ENCODE assay signal across 16 cellular contexts in the genomic region with DNA sequence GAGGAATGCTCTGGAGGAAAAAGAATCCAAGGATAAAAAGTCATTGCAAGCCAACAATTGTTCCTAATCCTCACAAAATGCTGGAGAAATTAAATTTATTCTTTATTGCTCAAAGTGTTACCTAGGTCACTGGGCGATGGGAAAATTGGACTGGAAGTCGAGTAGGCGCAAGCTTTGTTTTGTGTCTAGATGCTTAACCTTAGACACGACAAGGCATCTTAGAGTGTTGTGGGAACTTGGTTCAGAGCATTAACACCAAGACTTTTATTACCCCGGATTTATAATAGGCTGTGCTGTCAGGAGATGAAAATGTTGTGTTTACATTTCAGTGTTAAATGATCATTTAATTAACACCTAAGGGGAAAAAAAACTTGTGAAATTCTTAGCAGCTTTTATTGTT. TPM values are rescaled to one million over a fixed set of nuclear protein-coding genes. Genes with fewer than 3 reads are reported as not detected.
A peak's percentile ranks its signal among the peaks of the same experiment; 100 is the strongest.
DNase-seq lines count a peak whose midpoint lies in the region; TF ChIP-seq lines count a peak whose summit lies in the region.
"Had no signal": no experiment of that assay in that cellular context is flagged by ENCODE, and none has a peak within 500 bp of the region (broad histone marks: within the 10 kb centered on the region; RNA-seq: fewer than 3 reads in every experiment).

No MANE protein-coding gene starts in this region.

- H2BK15ac ChIP-seq in neuronal stem cell (ENCODE audit: low read length), result no peak overlapping the region

- no TSS peak for BruUV-seq in Calu3 (replicated peaks; lab: Mats Ljungman, UMichigan)

- H3K9me3 ChIP-seq in HEK293 (ENCODE audit: control insufficient read depth, insufficient read depth, low read depth, low read length) (no peaks in the 10 kb centered on the region), neuronal stem cell (replicated peaks in 1 of 2; ENCODE audit: control insufficient read depth in 2 of 2, insufficient read depth in 1 of 2, low read depth in 1 of 2, low read length in 2 of 2) (no peaks in the 10 kb centered on the region)
- H3K9me3 ChIP-seq: BE2C had no signal

- H3K79me1 ChIP-seq in neuronal stem cell (ENCODE audit: low read depth, low read length), result no peaks in the 10 kb centered on the region

- no peak overlapping the region for H4K8ac ChIP-seq in neuronal stem cell (ENCODE audit: low read depth, low read length)

- TF ChIP-seq CTCF in HEK293 (tag by site-specific recombination; IDR thresholded peaks at IDR 0.05), result no peak
- TF ChIP-seq CTCF in Calu3 (IDR thresholded peaks at IDR 0.05; ENCODE audit: unreplicated experiment), result no peak

- no peak overlapping the region for H2AFZ ChIP-seq in neuronal stem cell (ENCODE audit: low read length)

- H3K4me1 ChIP-seq in HEK293 (ENCODE audit: control insufficient read depth, insufficient read depth, low read length), result 0 out of 2 replicates have a peak, but pooled peaks cover 2% of the 10 kb centered on the region
- H3K4me1 ChIP-seq in neuronal stem cell (ENCODE audit: control insufficient read depth in 2 of 2, insufficient read depth in 1 of 2, low read depth in 1 of 2, low read length in 2 of 2), result peaks cover 5 to 16% of the 10 kb centered on the region in 2 donors
- H3K4me1 ChIP-seq: BE2C had no signal

- no peak overlapping the region for H3K4me3 Mint-ChIP-seq in Calu3 (ENCODE audit: low read depth, unreplicated experiment)
- H3K4me3 Mint-ChIP-seq: CD4-positive, alpha-beta T cell; H9; HFFc6; IgD-negative memory B cell had no signal

- H3K9ac ChIP-seq in neuronal stem cell (ENCODE audit: low read depth, low read length, poor library complexity), result no peak overlapping the region

- no peak overlapping the region for H3K27ac Mint-ChIP-seq in Calu3 (ENCODE audit: unreplicated experiment)
- H3K27ac Mint-ChIP-seq: CD4-positive, alpha-beta T cell; HFFc6; IgD-negative memory B cell had no signal

- H2BK120ac ChIP-seq in neuronal stem cell (ENCODE audit: low read depth, low read length), result no peak overlapping the region

- no peak overlapping the region for H3K14ac ChIP-seq in neuronal stem cell (ENCODE audit: low read length)

- peak overlapping the region; percentile 73 for H2BK12ac ChIP-seq in neuronal stem cell (ENCODE audit: low read length)

- no peak overlapping the region for H3K18ac ChIP-seq in neuronal stem cell (ENCODE audit: low read length)

- no peaks in the 10 kb centered on the region for H3K9me3 Mint-ChIP-seq in Calu3 (ENCODE audit: low read depth, unreplicated experiment)
- H3K9me3 Mint-ChIP-seq: CD4-positive, alpha-beta T cell; H9; HFFc6; IgD-negative memory B cell had no signal

- CTCF ChIA-PET in HEK293 (lab: Yijun Ruan, JAX), result interaction anchor here (0.7 to 1.1 kb wide), 3 partner anchors 25 to 408 kb away, joined by 3 to 4 read pairs (median 3); a partner anchor contains a TSS
- CTCF ChIA-PET in Calu3 (lab: Charles Lee), result no interaction called here

- H3K4ac ChIP-seq in neuronal stem cell (ENCODE audit: low read length), result no peak overlapping the region

- no peaks in the 10 kb centered on the region for H3K27me3 Mint-ChIP-seq in Calu3 (ENCODE audit: unreplicated experiment)
- H3K27me3 Mint-ChIP-seq: CD4-positive, alpha-beta T cell; IgD-negative memory B cell had no signal

- DNase-seq in NCI-H69 (lab: John Stamatoyannopoulos, UW), result peak; percentile 20
- peak; percentile 57 for DNase-seq in left kidney (ENCODE audit: low read depth, low spot score)
- DNase-seq in neuronal stem cell (ENCODE audit: low spot score), result no peak
- DNase-seq in Calu3, result no peak
- no peak for DNase-seq in NCI-H1048 (lab: John Stamatoyannopoulos, UW)
- DNase-seq in C1 segment of cervical spinal cord (lab: John Stamatoyannopoulos, UW), result no peak
- DNase-seq: BE2C; CD4-positive, alpha-beta T cell; DMS 273 treated with DMSO at 0.1 percent for 48 hours; H9; HFFc6; KBM-7 had no signal

- no CpG with 5 or more reads among the region's 5 CpGs for WGBS in neuronal stem cell (ENCODE audit: extremely low coverage in 2 of 2, insufficient read length in 2 of 2, insufficient replicate concordance in 1 of 2), 2 donors

- H3K36me3 ChIP-seq in HEK293 (ENCODE audit: control insufficient read depth in 2 of 2, insufficient read depth in 1 of 2, low read length in 2 of 2), result peaks cover 0 to 34% of the 10 kb centered on the region in 2 experiments; a peak in 1 of 3 replicates
- peaks cover 0 to 10% of the 10 kb centered on the region in 2 donors for H3K36me3 ChIP-seq in neuronal stem cell (replicated peaks in 1 of 2; ENCODE audit: control insufficient read depth in 2 of 2, insufficient read depth in 2 of 2, low read length in 2 of 2)
- H3K36me3 ChIP-seq: BE2C had no signal

- intact Hi-C loops in Calu3 (cut with micrococcal nuclease; ENCODE audit: unreplicated experiment), result no loop called here

- no peaks in the 10 kb centered on the region for H3K4me1 Mint-ChIP-seq in Calu3 (ENCODE audit: low read depth, unreplicated experiment)
- H3K4me1 Mint-ChIP-seq: IgD-negative memory B cell had no signal

- H3K27me3 ChIP-seq in neuronal stem cell (ENCODE audit: control insufficient read depth in 3 of 3, insufficient read depth in 3 of 3, low read depth in 1 of 3, low read length in 3 of 3), result no peaks in the 10 kb centered on the region

- H3K23ac ChIP-seq in neuronal stem cell (ENCODE audit: low read depth, low read length, poor library complexity), result no peak overlapping the region

- H3K4me2 ChIP-seq in neuronal stem cell (ENCODE audit: insufficient read depth, low read length, poor library complexity, severe bottlenecking), result no peak overlapping the region

- H3K36me3 Mint-ChIP-seq in Calu3 (ENCODE audit: insufficient read depth, unreplicated experiment), result no peaks in the 10 kb centered on the region
- H3K36me3 Mint-ChIP-seq: IgD-negative memory B cell had no signal

- POLR2A ChIA-PET in HEK293 (lab: Yijun Ruan, JAX), result interaction anchor here (1.0 to 1.6 kb wide), 2 partner anchors 24 to 25 kb away, joined by 5 to 6 read pairs; a partner anchor contains a TSS

- H4K91ac ChIP-seq in neuronal stem cell (ENCODE audit: low read depth, low read length, poor library complexity), result no peak overlapping the region

- H2BK5ac ChIP-seq in neuronal stem cell (ENCODE audit: low read length), result no peak overlapping the region

- H2AK5ac ChIP-seq in neuronal stem cell (ENCODE audit: low read depth, low read length), result no peak overlapping the region

- H3K4me3 ChIP-seq in HEK293 (ENCODE audit: low read depth, low read length) (no peak overlapping the region), neuronal stem cell (ENCODE audit: low read length in 2 of 2) (no peak overlapping the region)

- no peak overlapping the region for H3K27ac ChIP-seq in HEK293 (ENCODE audit: extremely low read depth, low read depth, low read length)
- no peak overlapping the region for H3K27ac ChIP-seq in neuronal stem cell (replicated peaks; ENCODE audit: low read length)
- H3K27ac ChIP-seq: C4-2B had no signal

TF ChIP-seq in HEK293, 187 proteins besides CTCF, POLR2A, EP300 and RAD21 (continues in another document):
- no peak for TF ChIP-seq ZBTB17 (tag by site-specific recombination; IDR thresholded peaks at IDR 0.05)
- no peak for TF ChIP-seq ZFHX2 (tag by site-specific recombination; conservative IDR thresholded peaks at IDR 0.05)
- peak; percentile 23; the same call in 1 of the 2 replicates for TF ChIP-seq ZNF664 (tag by site-specific recombination; IDR thresholded peaks at IDR 0.05)
- no peak for TF ChIP-seq ZNF529 (tag by site-specific recombination; IDR thresholded peaks at IDR 0.05; ENCODE audit: insufficient replicate concordance)
- peak; percentile 55 for TF ChIP-seq FEZF1 (tag by site-specific recombination; IDR thresholded peaks at IDR 0.05)
- TF ChIP-seq, protein P1, sequence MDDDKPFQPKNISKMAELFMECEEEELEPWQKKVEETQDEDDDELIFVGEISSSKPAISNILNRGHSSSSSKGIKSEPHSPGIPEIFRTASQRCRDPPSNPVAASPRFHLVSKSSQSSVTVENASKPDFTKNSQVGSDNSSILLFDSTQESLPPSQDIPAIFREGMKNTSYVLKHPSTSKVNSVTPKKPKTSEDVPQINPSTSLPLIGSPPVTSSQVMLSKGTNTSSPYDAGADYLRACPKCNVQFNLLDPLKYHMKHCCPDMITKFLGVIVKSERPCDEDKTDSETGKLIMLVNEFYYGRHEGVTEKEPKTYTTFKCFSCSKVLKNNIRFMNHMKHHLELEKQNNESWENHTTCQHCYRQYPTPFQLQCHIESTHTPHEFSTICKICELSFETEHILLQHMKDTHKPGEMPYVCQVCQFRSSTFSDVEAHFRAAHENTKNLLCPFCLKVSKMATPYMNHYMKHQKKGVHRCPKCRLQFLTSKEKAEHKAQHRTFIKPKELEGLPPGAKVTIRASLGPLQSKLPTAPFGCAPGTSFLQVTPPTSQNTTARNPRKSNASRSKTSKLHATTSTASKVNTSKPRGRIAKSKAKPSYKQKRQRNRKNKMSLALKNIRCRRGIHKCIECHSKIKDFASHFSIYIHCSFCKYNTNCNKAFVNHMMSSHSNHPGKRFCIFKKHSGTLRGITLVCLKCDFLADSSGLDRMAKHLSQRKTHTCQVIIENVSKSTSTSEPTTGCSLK (tag by site-specific recombination; IDR thresholded peaks at IDR 0.05), result no peak
- TF ChIP-seq SCRT2 (tag by site-specific recombination; IDR thresholded peaks at IDR 0.05), result 0 out of 2 replicates have a peak, but pooled peaks have one; percentile 8
- TF ChIP-seq SP2 (tag by site-specific recombination; IDR thresholded peaks at IDR 0.05), result no peak
- TF ChIP-seq ZNF768 (tag by site-specific recombination; IDR thresholded peaks at IDR 0.05), result no peak
- peak; percentile 41 for TF ChIP-seq ZNF366 (tag by site-specific recombination; conservative IDR thresholded peaks at IDR 0.05)
- peak; percentile 56; the same call in 1 of the 2 replicates for TF ChIP-seq OSR2 (tag by site-specific recombination; IDR thresholded peaks at IDR 0.05)
- no peak for TF ChIP-seq ZNF24 (tag by site-specific recombination; IDR thresholded peaks at IDR 0.05)

RNA-seq across cellular contexts. Expression of a gene that starts 25.1 kb away (rescaled TPM):
- polyA plus RNA-seq in neuronal stem cell (2013, experiment 1 of 2), result 0.73 TPM
- 0.82 TPM for polyA plus RNA-seq in neuronal stem cell (2013, experiment 2 of 2)
- 2.0 and 3.8 TPM in 2 replicates for total RNA-seq in Calu3 (2022)
- total RNA-seq: CD4-positive, alpha-beta T cell; HepG2 had no signal
- polyA plus RNA-seq: IgD-negative memory B cell had no signal

Comparison
In these comparisons a context has a peak if more than half of its experiments do, and no peak if none do; other contexts are left out.
1. DNase-seq: peak in NCI-H69 (single experiment) and left kidney (single experiment); none in neuronal stem cell (single experiment), Calu3 (single experiment), NCI-H1048 (single experiment) and C1 segment of cervical spinal cord (0 of 14).